1 cellular context compared by ENCODE assay signal in the genomic region with DNA sequence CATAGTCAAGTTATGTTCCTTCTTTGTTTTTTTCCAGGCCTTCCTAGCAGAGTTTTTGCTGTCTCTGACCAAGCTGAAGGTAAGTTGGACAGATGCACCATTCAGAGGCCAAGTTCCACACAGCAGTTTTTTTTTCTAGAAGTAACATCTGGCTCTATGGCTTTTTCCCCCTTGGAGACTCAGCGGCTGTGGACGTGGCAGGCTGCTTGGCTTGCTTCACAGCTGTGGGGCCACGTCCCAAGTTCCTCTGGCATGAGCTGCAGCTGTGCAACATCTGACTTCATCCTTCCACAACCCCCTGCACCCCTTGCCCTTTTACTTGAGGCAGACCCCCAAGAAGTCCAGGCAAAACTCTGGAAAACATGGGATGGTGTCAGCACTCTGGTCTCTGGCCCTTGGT.
TF ChIP-seq lines count a peak whose summit lies in the region.

No MANE protein-coding gene starts in this region.

TF ChIP-seq in H1, 55 proteins besides CTCF, POLR2A, EP300 and RAD21 (continued from another document):
- TF ChIP-seq YY1 (IDR thresholded peaks at IDR 0.05; ENCODE audit: low read depth, low read length) (no peak), SUZ12 (IDR thresholded peaks at IDR 0.05; ENCODE audit: low read length) (no peak), SIN3A (conservative IDR thresholded peaks at IDR 0.05 in 1 of 2, IDR thresholded peaks at IDR 0.05 in 1 of 2; ENCODE audit: low read depth in 1 of 2, low read length in 2 of 2) (no peak), EGR1 (IDR thresholded peaks at IDR 0.05; ENCODE audit: borderline replicate concordance, low read depth, low read length) (no peak), KDM1A (IDR thresholded peaks at IDR 0.05; ENCODE audit: borderline replicate concordance, low read length) (no peak), HDAC2 (IDR thresholded peaks at IDR 0.05; ENCODE audit: borderline replicate concordance in 1 of 2, low read depth in 2 of 2, low read length in 2 of 2) (no peak), CBX8 (IDR thresholded peaks at IDR 0.05; ENCODE audit: borderline replicate concordance, low read depth, low read length) (no peak), CTBP2 (IDR thresholded peaks at IDR 0.05; ENCODE audit: borderline replicate concordance, insufficient read depth, insufficient read length, low read length) (no peak), SRF (IDR thresholded peaks at IDR 0.05; ENCODE audit: low read depth, low read length) (no peak), KDM5A (IDR thresholded peaks at IDR 0.05; ENCODE audit: low read length) (no peak)
- TF ChIP-seq, protein P1, sequence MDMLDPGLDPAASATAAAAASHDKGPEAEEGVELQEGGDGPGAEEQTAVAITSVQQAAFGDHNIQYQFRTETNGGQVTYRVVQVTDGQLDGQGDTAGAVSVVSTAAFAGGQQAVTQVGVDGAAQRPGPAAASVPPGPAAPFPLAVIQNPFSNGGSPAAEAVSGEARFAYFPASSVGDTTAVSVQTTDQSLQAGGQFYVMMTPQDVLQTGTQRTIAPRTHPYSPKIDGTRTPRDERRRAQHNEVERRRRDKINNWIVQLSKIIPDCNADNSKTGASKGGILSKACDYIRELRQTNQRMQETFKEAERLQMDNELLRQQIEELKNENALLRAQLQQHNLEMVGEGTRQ (IDR thresholded peaks at IDR 0.05; ENCODE audit: low read length), result no peak
